ENCODE assay signal across 14 cellular contexts in genomic region chr10:95509281-95509680, GRCh38. TPM values are rescaled to one million over a fixed set of nuclear protein-coding genes. Genes with fewer than 3 reads are reported as not detected.
DNase-seq lines count a peak whose midpoint lies in the region; ATAC-seq and TF ChIP-seq lines count a peak whose summit lies in the region.
"Had no signal": no experiment of that assay in that cellular context is flagged by ENCODE, and none has a peak within 500 bp of the region (broad histone marks: within the 10 kb centered on the region; RNA-seq: fewer than 3 reads in every experiment).

No MANE protein-coding gene starts in this region.

- ATAC-seq in left cardiac atrium (no peak), aorta (ENCODE audit: low FRiP score) (no peak), HG03520 (IDR thresholded peaks at IDR 0.05; ENCODE audit: unreplicated experiment) (no peak), GM18517 (IDR thresholded peaks at IDR 0.05; ENCODE audit: unreplicated experiment) (no peak)
- ATAC-seq: activated CD4-positive, alpha-beta T cell treated with anti-CD3 and anti-CD28 coated beads for 36 hours; left lung had no signal

- no peak overlapping the region for H2AFZ ChIP-seq in hepatocyte

- H3K79me2 ChIP-seq in hepatocyte, result peaks cover 74% of the 10 kb centered on the region

- 57% methylated on average over 1 of the region's 1 CpG for WGBS in hepatocyte (ENCODE audit: low lambda C conversion rate, missing lambda C conversion rate)
- WGBS in prostate gland, result 6% methylated on average over 1 of the region's 1 CpG
- WGBS in aorta, 2 donors, result 0 to 6% methylated on average over 1 of the region's 1 CpG

- H3K36me3 ChIP-seq in right atrium auricular region (no peaks in the 10 kb centered on the region), hepatocyte (replicated peaks; ENCODE audit: insufficient read depth, low read depth) (no peaks in the 10 kb centered on the region), prostate gland (no peaks in the 10 kb centered on the region), aorta (ENCODE audit: control insufficient read depth in 1 of 2, insufficient read depth in 2 of 2, low read length in 1 of 2) (no peaks in the 10 kb centered on the region)
- H3K36me3 ChIP-seq: left lung had no signal

- H3K4me3 ChIP-seq in right atrium auricular region (peak overlapping the region in 1 of 2 donors; percentile 8), hepatocyte (no peak overlapping the region), prostate gland (no peak overlapping the region), aorta (ENCODE audit: low read length in 2 of 2) (no peak overlapping the region)
- H3K4me3 ChIP-seq: left lung had no signal

- peak overlapping the region; percentile 54 for H3K4me2 ChIP-seq in hepatocyte

- TF ChIP-seq POLR2A in prostate gland (IDR thresholded peaks at IDR 0.05), result no peak

- H3K4me1 ChIP-seq in right atrium auricular region, result peaks cover 0 to 96% of the 10 kb centered on the region in 2 donors
- peaks cover 9% of the 10 kb centered on the region for H3K4me1 ChIP-seq in hepatocyte (ENCODE audit: insufficient read depth)
- H3K4me1 ChIP-seq in prostate gland (replicated peaks), result no peaks in the 10 kb centered on the region
- peaks cover 2 to 8% of the 10 kb centered on the region in 2 donors for H3K4me1 ChIP-seq in aorta (ENCODE audit: control insufficient read depth in 1 of 2, insufficient read depth in 2 of 2, low read length in 2 of 2)

- H3K9me3 ChIP-seq in right atrium auricular region (no peaks in the 10 kb centered on the region), hepatocyte (ENCODE audit: low read depth) (no peaks in the 10 kb centered on the region), prostate gland (no peaks in the 10 kb centered on the region), aorta (ENCODE audit: control insufficient read depth, low read length) (no peaks in the 10 kb centered on the region)
- H3K9me3 ChIP-seq: left lung had no signal

- peak overlapping the region; percentile 82 to 92 for H3K27ac ChIP-seq in right atrium auricular region
- peak overlapping the region; percentile 85 for H3K27ac ChIP-seq in hepatocyte
- peak overlapping the region; percentile 66 to 69 for H3K27ac ChIP-seq in prostate gland
- peak overlapping the region; percentile 98 for H3K27ac ChIP-seq in aorta (ENCODE audit: low read depth in 1 of 2, low read length in 2 of 2)

- no peaks in the 10 kb centered on the region for H4K20me1 ChIP-seq in hepatocyte (ENCODE audit: insufficient read depth, poor library complexity, severe bottlenecking)

- H3K27me3 ChIP-seq in right atrium auricular region (no peaks in the 10 kb centered on the region), hepatocyte (no peaks in the 10 kb centered on the region), prostate gland (replicated peaks; ENCODE audit: insufficient read depth) (no peaks in the 10 kb centered on the region), aorta (ENCODE audit: control insufficient read depth in 1 of 2, insufficient read depth in 2 of 2, low read length in 1 of 2) (no peaks in the 10 kb centered on the region)
- H3K27me3 ChIP-seq: left lung had no signal

- TF ChIP-seq CTCF in right atrium auricular region (IDR thresholded peaks at IDR 0.05) (no peak), hepatocyte (IDR thresholded peaks at IDR 0.05; ENCODE audit: poor library complexity) (no peak), prostate gland (IDR thresholded peaks at IDR 0.05) (no peak)

- DNase-seq in right atrium auricular region (ENCODE audit: low spot score) (no peak), left cardiac atrium (no peak), hepatocyte (ENCODE audit: low spot score) (no peak), prostate gland (ENCODE audit: low spot score) (no peak), aorta (no peak), NAMALWA (ENCODE audit: low spot score) (no peak)
- DNase-seq: activated CD4-positive, alpha-beta T cell treated with anti-CD3 and anti-CD28 coated beads for 36 hours; activated naive CD4-positive, alpha-beta T cell treated with anti-CD3 and anti-CD28 coated beads, Interleukin-2, amount 50 U/mL, for 16 hours; COR-L47; left lung; MV-4-11; SHP77 treated with DMSO at 0.1 percent for 48 hours had no signal

- intact Hi-C loops in left cardiac atrium (cut with DNase I) (no loop called here), prostate gland (cut with DNase I) (loop anchor here (10.0 kb wide), 1 partner anchor 96 kb away; no protein-coding TSS in a partner anchor), aorta (cut with DNase I) (loop anchor here in 1 of 2 donors (10.0 kb wide), 1 partner anchor 46 kb away; no protein-coding TSS in a partner anchor)

- H3K9me2 ChIP-seq in hepatocyte (replicated peaks; ENCODE audit: insufficient read depth), result no peaks in the 10 kb centered on the region

RNA-seq across cellular contexts. Expression of gene SORBS1, which starts 51.9 kb away (rescaled TPM):
- total RNA-seq in right atrium auricular region (100 to 1,000 TPM; 742 to 815 TPM), left cardiac atrium (100 to 1,000 TPM; 465 to 617 TPM), hepatocyte (33.1 and 40.2 TPM in 2 replicates), prostate gland (100 to 1,000 TPM in 1 of 2 donors, 10 to 100 TPM in 1; 84.6 to 189 TPM), aorta (1,000 to 10,000 TPM in 1 of 2 donors, 100 to 1,000 TPM in 1; 591 to 1,478 TPM)
- polyA plus RNA-seq in hepatocyte (17.0 and 18.2 TPM in 2 replicates), aorta (100 to 1,000 TPM; 371 to 372 TPM)
